12 cellular contexts compared by ENCODE assay signal in the genomic region with DNA sequence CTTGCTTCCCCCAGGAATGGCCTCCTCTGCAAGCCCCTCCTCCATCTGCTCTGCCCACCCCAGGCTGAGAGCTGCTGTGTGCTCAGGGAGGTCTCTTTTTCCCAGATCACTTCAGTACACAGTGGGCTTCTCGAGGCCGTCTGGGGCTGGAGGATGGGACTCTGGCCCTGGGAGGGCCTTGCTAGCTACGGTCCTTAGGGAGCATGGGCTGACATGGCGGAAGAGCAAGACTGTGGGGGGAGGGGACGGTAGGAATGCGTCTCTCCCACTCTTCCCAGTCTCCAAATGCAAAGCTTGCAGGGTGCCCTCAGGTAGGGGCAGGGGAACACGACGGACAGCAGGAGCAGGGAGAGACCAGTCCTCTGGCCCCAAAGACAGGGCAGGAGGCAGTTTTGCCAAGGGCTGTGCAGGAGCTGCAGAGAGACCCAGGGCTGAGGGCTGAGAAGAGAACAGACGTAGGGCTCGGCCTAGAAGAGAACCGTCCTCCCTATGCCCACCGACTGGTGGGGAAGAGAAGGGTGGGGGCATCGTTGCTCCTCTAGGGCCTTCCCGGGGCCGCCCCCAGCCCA. TPM values are rescaled to one million over a fixed set of nuclear protein-coding genes. Genes with fewer than 3 reads are reported as not detected.
A peak's percentile ranks its signal among the peaks of the same experiment; 100 is the strongest.
DNase-seq lines count a peak whose midpoint lies in the region; ATAC-seq and TF ChIP-seq lines count a peak whose summit lies in the region.
"Not testable (repeated sequence)": the region's sequence is repeated elsewhere in the genome, so short reads cannot be mapped to it uniquely, and the experiment has no call there.
"Had no signal": no experiment of that assay in that cellular context is flagged by ENCODE, and none has a peak within 500 bp of the region (broad histone marks: within the 10 kb centered on the region; RNA-seq: fewer than 3 reads in every experiment).

No MANE protein-coding gene starts in this region.

- H3K9ac ChIP-seq in iPS-18a (ENCODE audit: low read length), result peak overlapping the region; percentile 36

- not testable (repeated sequence) for H3K9me3 ChIP-seq in esophagus (ENCODE audit: control insufficient read depth in 2 of 2, insufficient read depth in 1 of 2, low read depth in 1 of 2, low read length in 1 of 2); iPS-18a (ENCODE audit: control insufficient read depth, low read depth, low read length); sigmoid colon; upper lobe of right lung

- TF ChIP-seq POLR2A in sigmoid colon (IDR thresholded peaks at IDR 0.05), result not testable (repeated sequence)

- intact Hi-C loops in natural killer cell (cut with micrococcal nuclease); sigmoid colon (cut with DNase I); upper lobe of right lung (cut with DNase I): not testable (repeated sequence)

- not testable (repeated sequence) for H3K9me3 Mint-ChIP-seq in activated CD4-positive, alpha-beta memory T cell treated with anti-CD3 and anti-CD28 coated beads, Interleukin-2, amount 10 ng/mL, durations not matched to agents 7 days and 5 days; natural killer cell

- CTCF ChIA-PET in activated CD4-positive, alpha-beta memory T cell treated with anti-CD3 and anti-CD28 coated beads, Interleukin-2, amount 10 ng/mL, durations not matched to agents 7 days and 5 days (lab: Charles Lee), result interaction anchor here (0.9 kb wide), 1 partner anchor 11 kb away, joined by 3 read pairs; no protein-coding TSS in a partner anchor

- not testable (repeated sequence) for H3K36me3 Mint-ChIP-seq in activated CD4-positive, alpha-beta memory T cell treated with anti-CD3 and anti-CD28 coated beads, Interleukin-2, amount 10 ng/mL, durations not matched to agents 7 days and 5 days (ENCODE audit: low read depth); natural killer cell

- not testable (repeated sequence) for H3K36me3 ChIP-seq in H7 (replicated peaks; ENCODE audit: control insufficient read depth, insufficient read depth, low read length); esophagus (ENCODE audit: control insufficient read depth in 2 of 2, insufficient read depth in 2 of 2, low read length in 1 of 2); iPS-18a (ENCODE audit: control insufficient read depth, low read depth, low read length); sigmoid colon; upper lobe of right lung

- not testable (repeated sequence) for TF ChIP-seq EP300 in sigmoid colon (IDR thresholded peaks at IDR 0.05)

- not testable (repeated sequence) for H3K4me1 Mint-ChIP-seq in activated CD4-positive, alpha-beta memory T cell treated with anti-CD3 and anti-CD28 coated beads, Interleukin-2, amount 10 ng/mL, durations not matched to agents 7 days and 5 days
- peaks cover 7 to 14% of the 10 kb centered on the region in 2 donors for H3K4me1 Mint-ChIP-seq in natural killer cell

- in situ Hi-C loops in astrocyte of the spinal cord (cut with HindIII; ENCODE audit: low sequenced_read_pairs), result not testable (repeated sequence)

- not testable (repeated sequence) for H3K27me3 ChIP-seq in H7 (ENCODE audit: control insufficient read depth, insufficient read depth, low read length); esophagus (ENCODE audit: control insufficient read depth in 1 of 2, insufficient read depth in 2 of 2, low read length in 2 of 2); iPS-18a (ENCODE audit: control insufficient read depth, insufficient read depth, low read length); sigmoid colon; upper lobe of right lung

- not testable (repeated sequence) for H3K27ac ChIP-seq in esophagus (ENCODE audit: low read depth in 2 of 2, low read length in 1 of 2); iPS-18a (ENCODE audit: low read length); sigmoid colon; upper lobe of right lung

- peaks cover 32% of the 10 kb centered on the region for H3K27me3 Mint-ChIP-seq in activated CD4-positive, alpha-beta memory T cell treated with anti-CD3 and anti-CD28 coated beads, Interleukin-2, amount 10 ng/mL, durations not matched to agents 7 days and 5 days
- H3K27me3 Mint-ChIP-seq in natural killer cell (ENCODE audit: low read depth in 2 of 2), result peaks cover 11 to 30% of the 10 kb centered on the region in 2 donors

- POLR2A ChIA-PET in activated CD4-positive, alpha-beta memory T cell treated with anti-CD3 and anti-CD28 coated beads, Interleukin-2, amount 10 ng/mL, durations not matched to agents 7 days and 5 days (lab: Charles Lee), result not testable (repeated sequence)

- H3K4me3 ChIP-seq in H7 (ENCODE audit: insufficient read depth, low read depth, low read length) (peak overlapping the region; percentile 54), astrocyte of the spinal cord (ENCODE audit: low read depth, low read length) (peak overlapping the region; percentile 46), esophagus (ENCODE audit: low read depth in 1 of 2, low read length in 2 of 2) (peak overlapping the region; percentile 55 to 67), iPS-18a (ENCODE audit: low read length) (peak overlapping the region; percentile 55), sigmoid colon (peak overlapping the region; percentile 31 to 64 (median 59)), upper lobe of right lung (peak overlapping the region; percentile 52)

- H3K4me1 ChIP-seq in esophagus (ENCODE audit: control insufficient read depth in 2 of 2, insufficient read depth in 2 of 2, low read length in 1 of 2); iPS-18a (ENCODE audit: control insufficient read depth, low read depth, low read length); upper lobe of right lung: not testable (repeated sequence)
- peaks cover 0 to 13% (median 6%) of the 10 kb centered on the region in 4 donors for H3K4me1 ChIP-seq in sigmoid colon

- peak; percentile 53 for DNase-seq in H7
- not testable (repeated sequence) for DNase-seq in activated CD4-positive, alpha-beta memory T cell treated with anti-CD3 and anti-CD28 coated beads, Interleukin-2, amount 10 ng/mL, durations not matched to agents 7 days and 5 days; astrocyte of the spinal cord (ENCODE audit: low read depth, low spot score); natural killer cell; sigmoid colon; upper lobe of right lung

- ATAC-seq in natural killer cell, upper lobe of right lung: not testable (repeated sequence)

- WGBS in esophagus, 2 donors, result 36 to 58% methylated on average over 14 to 15 of the region's 15 CpGs
- WGBS in sigmoid colon, 2 donors, result 57 to 65% methylated on average over 14 to 15 of the region's 15 CpGs

- not testable (repeated sequence) for H3K27ac Mint-ChIP-seq in activated CD4-positive, alpha-beta memory T cell treated with anti-CD3 and anti-CD28 coated beads, Interleukin-2, amount 10 ng/mL, durations not matched to agents 7 days and 5 days; natural killer cell

- not testable (repeated sequence) for TF ChIP-seq CTCF in astrocyte of the spinal cord (IDR thresholded peaks at IDR 0.05; ENCODE audit: low read depth, low read length); natural killer cell (IDR thresholded peaks at IDR 0.05); sigmoid colon (IDR thresholded peaks at IDR 0.05); upper lobe of right lung (IDR thresholded peaks at IDR 0.05)

- H3K4me3 Mint-ChIP-seq in activated CD4-positive, alpha-beta memory T cell treated with anti-CD3 and anti-CD28 coated beads, Interleukin-2, amount 10 ng/mL, durations not matched to agents 7 days and 5 days, result peak overlapping the region; percentile 35
- H3K4me3 Mint-ChIP-seq in natural killer cell, result peak overlapping the region; percentile 49

RNA-seq across cellular contexts. Expression of a gene that starts 1.3 kb away (rescaled TPM):
- total RNA-seq in H7 (2014; rRNA removed; shearing (Covaris generic)), result 9.7 and 11.3 TPM in 2 replicates
- under 1 TPM in 1 of 2 experiments, not detected in 1; 0.15 TPM for total RNA-seq in activated CD4-positive, alpha-beta memory T cell treated with anti-CD3 and anti-CD28 coated beads, Interleukin-2, amount 10 ng/mL, durations not matched to agents 7 days and 5 days
- polyA plus RNA-seq in esophagus, result 1 to 10 TPM; 1.5 to 1.9 TPM
- under 1 TPM; 0.18 to 0.30 (median 0.21) TPM for total RNA-seq in natural killer cell
- total RNA-seq in sigmoid colon, result 1 to 10 TPM in 3 of 4 donors, under 1 TPM in 1; 0.68 to 1.9 (median 1.2) TPM
- 1 to 10 TPM in 2 of 3 donors, under 1 TPM in 1; 0.46 to 1.2 (median 1.2) TPM for polyA plus RNA-seq in sigmoid colon
- total RNA-seq in upper lobe of right lung, result 2.4 TPM

RNA-seq across cellular contexts. Expression of a gene that starts 23.1 kb away (rescaled TPM):
- not detected in 2 replicates for total RNA-seq in H7 (2014; rRNA removed; shearing (Covaris generic))
- total RNA-seq in activated CD4-positive, alpha-beta memory T cell treated with anti-CD3 and anti-CD28 coated beads, Interleukin-2, amount 10 ng/mL, durations not matched to agents 7 days and 5 days, result not detected
- not detected for polyA plus RNA-seq in esophagus
- not detected for total RNA-seq in natural killer cell
- not detected for total RNA-seq in sigmoid colon
- polyA plus RNA-seq in sigmoid colon, result not detected
- not detected for total RNA-seq in upper lobe of right lung
- total RNA-seq: Daoy, endothelial cell of umbilical vein, M059J, mononuclear cell had no signal
- polyA plus RNA-seq: endothelial cell of umbilical vein had no signal

RNA-seq across cellular contexts. Expression of a gene that starts 45.3 kb away (rescaled TPM):
- 47.9 and 53.7 TPM in 2 replicates for total RNA-seq in H7 (2014; rRNA removed; shearing (Covaris generic))
- 10 to 100 TPM; 14.2 to 15.3 TPM for total RNA-seq in activated CD4-positive, alpha-beta memory T cell treated with anti-CD3 and anti-CD28 coated beads, Interleukin-2, amount 10 ng/mL, durations not matched to agents 7 days and 5 days
- polyA plus RNA-seq in esophagus (100 to 1,000 TPM; 102 to 121 TPM), sigmoid colon (10 to 100 TPM; 55.8 to 78.7 (median 71.9) TPM)
- total RNA-seq in natural killer cell (10 to 100 TPM in 2 of 3 donors, 1 to 10 TPM in 1; 9.3 to 10.1 (median 10.1) TPM), sigmoid colon (10 to 100 TPM; 27.5 to 40.7 (median 31.1) TPM), upper lobe of right lung (34.7 TPM)
